Comparison of ENCODE assay signal across 19 cellular contexts in genomic region chr1:30340934-30341333, GRCh38.
A peak's percentile ranks its signal among the peaks of the same experiment; 100 is the strongest.
DNase-seq lines count a peak whose midpoint lies in the region; ATAC-seq, FAIRE-seq and TF ChIP-seq lines count a peak whose summit lies in the region.
"Had no signal": no experiment of that assay in that cellular context is flagged by ENCODE, and none has a peak within 500 bp of the region (broad histone marks: within the 10 kb centered on the region; RNA-seq: fewer than 3 reads in every experiment).

No MANE protein-coding gene starts in this region.

- peak; percentile 3 for DNase-seq in NCI-H2171 treated with DMSO at 0.1 percent for 48 hours (lab: John Stamatoyannopoulos, UW)
- no peak for DNase-seq in NCI-H2171 (lab: John Stamatoyannopoulos, UW)
- no peak for DNase-seq in astrocyte of the cerebellum (ENCODE audit: low read depth)
- no peak for DNase-seq in keratinocyte (ENCODE audit: low read depth, low spot score)
- no peak for DNase-seq in type B pancreatic cell (ENCODE audit: extremely low spot score, unreplicated experiment)
- DNase-seq in islet precursor cell = no peak
- DNase-seq in upper lobe of right lung = no peak
- DNase-seq: COR-L47, KBM-7, NCI-H1092 treated with DMSO at 0.1 percent for 48 hours, NCI-H1694, NCI-H2107, NCI-H69, Peyer's patch, Right ventricle myocardium superior had no signal

- H3K4me3 Mint-ChIP-seq in type B pancreatic cell = no peak overlapping the region

- H3K27ac Mint-ChIP-seq in type B pancreatic cell = no peak overlapping the region

- in situ Hi-C loops in astrocyte of the cerebellum (cut with HindIII; ENCODE audit: low sequenced_read_pairs) = no loop called here

- H3K79me2 ChIP-seq in keratinocyte (ENCODE audit: control insufficient read depth, insufficient read depth, low read length) = no peaks in the 10 kb centered on the region

- H3K36me3 ChIP-seq in keratinocyte (ENCODE audit: control insufficient read depth in 2 of 2, extremely low read depth in 1 of 2, insufficient read depth in 2 of 2, low read length in 2 of 2) (no peaks in the 10 kb centered on the region), upper lobe of right lung (no peaks in the 10 kb centered on the region)
- H3K36me3 ChIP-seq: BLaER1 treated with 17β-estradiol and CSF1 and Interleukin-3, amounts not matched to agents 10 nM and 100 nM; Peyer's patch had no signal

- dilution Hi-C loops in keratinocyte (cut with MboI; ENCODE audit: extremely low pct_ligation_motif_present, low sequenced_read_pairs) = no loop called here

- no peak for FAIRE-seq in keratinocyte (lab: Jason Lieb, UNC)
- FAIRE-seq: GM12892 had no signal

- intact Hi-C loops in upper lobe of right lung (cut with DNase I) = no loop called here

- H3K27me3 ChIP-seq in keratinocyte (ENCODE audit: control insufficient read depth, extremely low read depth, insufficient read depth, low read length) = peaks cover 17% of the 10 kb centered on the region
- peaks cover 56% of the 10 kb centered on the region for H3K27me3 ChIP-seq in upper lobe of right lung
- H3K27me3 ChIP-seq: Peyer's patch had no signal

- H3K4me2 ChIP-seq in keratinocyte (ENCODE audit: control insufficient read depth, extremely low read depth, insufficient read depth, low read depth, low read length) = no peak overlapping the region
- H3K4me2 ChIP-seq: BLaER1 treated with 17β-estradiol and CSF1 and Interleukin-3, amounts not matched to agents 10 nM and 100 nM had no signal

- no peaks in the 10 kb centered on the region for H4K20me1 ChIP-seq in keratinocyte (ENCODE audit: control insufficient read depth, extremely low read depth, insufficient read depth, low read length)
- H4K20me1 ChIP-seq: BLaER1 treated with 17β-estradiol and CSF1 and Interleukin-3, amounts not matched to agents 10 nM and 100 nM had no signal

- no peak for ATAC-seq in HG03565 (IDR thresholded peaks at IDR 0.05; ENCODE audit: unreplicated experiment)
- ATAC-seq in upper lobe of right lung = no peak

- no peaks in the 10 kb centered on the region for H3K9me3 Mint-ChIP-seq in type B pancreatic cell

- H3K4me1 ChIP-seq in keratinocyte (ENCODE audit: control insufficient read depth, extremely low read depth, insufficient read depth, low read length) = no peaks in the 10 kb centered on the region
- no peaks in the 10 kb centered on the region for H3K4me1 ChIP-seq in upper lobe of right lung
- H3K4me1 ChIP-seq: BLaER1 treated with 17β-estradiol and CSF1 and Interleukin-3, amounts not matched to agents 10 nM and 100 nM; Peyer's patch had no signal

- peaks cover 2% of the 10 kb centered on the region for H3K4me1 Mint-ChIP-seq in type B pancreatic cell (ENCODE audit: unreplicated experiment)

- H3K9ac ChIP-seq in keratinocyte (ENCODE audit: control insufficient read depth, extremely low read depth, insufficient read depth, low read length) = no peak overlapping the region
- H3K9ac ChIP-seq: BLaER1 treated with 17β-estradiol and CSF1 and Interleukin-3, amounts not matched to agents 10 nM and 100 nM had no signal

- TF ChIP-seq CTCF in astrocyte of the cerebellum (IDR thresholded peaks at IDR 0.05; ENCODE audit: low read depth, low read length, missing control alignments) (peak; percentile 5), keratinocyte (optimal IDR thresholded peaks at IDR 0.05 in 1 of 3, IDR thresholded peaks at IDR 0.05 in 1 of 3, conservative IDR thresholded peaks at IDR 0.05 in 1 of 3; ENCODE audit: extremely low read depth in 1 of 3, insufficient read depth in 2 of 3, low read length in 3 of 3) (peak in 2 of 3 experiments; percentile 26 to 39), type B pancreatic cell (conservative IDR thresholded peaks at IDR 0.05) (peak; percentile 45), upper lobe of right lung (IDR thresholded peaks at IDR 0.05) (no peak)

- H3K9me1 ChIP-seq in keratinocyte (ENCODE audit: control insufficient read depth, extremely low read depth, insufficient read depth, low read length) = no peaks in the 10 kb centered on the region

- H3K4me3 ChIP-seq in astrocyte of the cerebellum (ENCODE audit: low read depth, low read length) (no peak overlapping the region), keratinocyte (ENCODE audit: control insufficient read depth in 2 of 3, extremely low read depth in 1 of 3, insufficient read depth in 2 of 3, low read depth in 1 of 3, low read length in 3 of 3) (no peak overlapping the region), upper lobe of right lung (no peak overlapping the region)
- H3K4me3 ChIP-seq: BLaER1 treated with 17β-estradiol and CSF1 and Interleukin-3, amounts not matched to agents 10 nM and 100 nM; Peyer's patch had no signal

- H3K36me3 Mint-ChIP-seq in type B pancreatic cell = no peaks in the 10 kb centered on the region

- H3K27ac ChIP-seq in keratinocyte (ENCODE audit: control insufficient read depth, insufficient read depth, low read length) (no peak overlapping the region), upper lobe of right lung (no peak overlapping the region)
- H3K27ac ChIP-seq: 22Rv1; BLaER1 treated with 17β-estradiol and CSF1 and Interleukin-3, amounts not matched to agents 10 nM and 100 nM; Peyer's patch had no signal

- H3K9me3 ChIP-seq in keratinocyte (ENCODE audit: control insufficient read depth, low read depth, low read length) (no peaks in the 10 kb centered on the region), upper lobe of right lung (no peaks in the 10 kb centered on the region)
- H3K9me3 ChIP-seq: Peyer's patch had no signal

- no peak overlapping the region for H2AFZ ChIP-seq in keratinocyte (ENCODE audit: control insufficient read depth, low read length)

- H3K27me3 Mint-ChIP-seq in type B pancreatic cell = peaks cover 33% of the 10 kb centered on the region
